In the genomic region with DNA sequence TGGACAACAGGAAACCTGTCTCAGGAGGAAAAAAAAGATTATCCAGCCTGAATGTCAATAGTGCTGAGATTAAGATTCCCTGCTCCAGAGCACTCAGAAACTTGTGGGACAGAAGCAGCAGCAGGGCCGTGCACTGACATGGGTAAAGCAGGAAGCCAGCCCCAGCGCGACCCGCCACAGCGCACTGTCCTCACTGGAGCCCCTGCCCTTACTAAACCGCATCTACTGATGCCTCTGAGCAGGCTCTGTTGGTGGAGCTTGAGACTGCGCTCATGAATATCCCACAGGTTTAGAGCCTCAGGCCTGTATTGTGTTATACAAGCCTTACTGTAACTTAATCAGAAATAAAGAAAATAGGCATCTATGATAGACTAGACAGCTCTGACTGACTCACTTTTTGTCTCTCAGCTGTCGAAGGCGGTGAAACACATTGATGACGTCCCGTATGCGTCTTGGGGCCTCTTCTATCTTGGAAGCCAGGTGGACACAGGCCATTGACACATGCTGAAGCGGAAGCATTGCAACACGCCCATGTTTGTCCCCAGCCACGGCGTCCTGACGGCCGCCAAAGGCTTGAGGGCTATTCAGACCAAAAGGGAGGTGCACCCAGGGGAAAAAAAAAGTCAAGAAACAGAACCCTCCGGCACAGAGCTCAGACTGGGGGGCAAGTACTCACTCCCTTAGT, we compare ENCODE assay signal across 8 cellular contexts. TPM values are rescaled to one million over a fixed set of nuclear protein-coding genes. Genes with fewer than 3 reads are reported as not detected.
A peak's percentile ranks its signal among the peaks of the same experiment; 100 is the strongest.
DNase-seq lines count a peak whose midpoint lies in the region; ATAC-seq and TF ChIP-seq lines count a peak whose summit lies in the region.

No MANE protein-coding gene starts in this region.

- H3K36me3 ChIP-seq in A673 (ENCODE audit: insufficient read depth, low read length, poor library complexity, severe bottlenecking) (peaks cover 68% of the 10 kb centered on the region), IMR-90 (ENCODE audit: control insufficient read depth, insufficient read depth, low read length) (peaks cover 55% of the 10 kb centered on the region), ascending aorta (peaks cover 51 to 68% of the 10 kb centered on the region in 2 donors), aorta (ENCODE audit: control insufficient read depth in 1 of 2, insufficient read depth in 2 of 2, low read length in 1 of 2) (peaks cover 0 to 4% of the 10 kb centered on the region in 2 donors)

- peak overlapping the region; percentile 31 for H4K91ac ChIP-seq in IMR-90 (ENCODE audit: insufficient read depth, low read depth, low read length)

- H2BK120ac ChIP-seq in IMR-90 (ENCODE audit: low read depth, low read length), result no peak overlapping the region

- peak overlapping the region; percentile 99 for H2AK9ac ChIP-seq in IMR-90 (replicated peaks; ENCODE audit: low read depth, low read length, poor library complexity)

- peak overlapping the region; percentile 9; the same call in 1 of the 2 replicates for H4K5ac ChIP-seq in IMR-90 (ENCODE audit: low read depth, low read length)

- CTCF ChIA-PET in A673 (lab: Charles Lee) (no interaction called here), IMR-90 (lab: Yijun Ruan, JAX) (interaction anchor here (1.0 kb wide), 1 partner anchor 22 kb away, joined by 4 read pairs; no protein-coding TSS in a partner anchor)

- peak overlapping the region; percentile 82 for H3K4ac ChIP-seq in IMR-90 (ENCODE audit: low read depth, low read length)

- DNase-seq in A673 (ENCODE audit: low spot score), result no peak
- DNase-seq in IMR-90, result peak; percentile 34
- DNase-seq in ascending aorta (ENCODE audit: low spot score in 2 of 2), result no peak
- no peak for DNase-seq in lower leg skin (ENCODE audit: low spot score in 2 of 2)
- no peak for DNase-seq in aorta
- DNase-seq in head of caudate nucleus, result no peak
- no peak for DNase-seq in GOT3 (lab: John Stamatoyannopoulos, UW)
- no peak for DNase-seq in UCSD-AML1 (lab: John Stamatoyannopoulos, UW; ENCODE audit: unreplicated experiment)

- no peak overlapping the region for H2BK5ac ChIP-seq in IMR-90 (ENCODE audit: low read depth, low read length, poor library complexity, severe bottlenecking)

- peak overlapping the region; percentile 91 for H2AK5ac ChIP-seq in IMR-90 (ENCODE audit: low read depth, low read length)

- peak overlapping the region; percentile 94 for H2AFZ ChIP-seq in IMR-90 (replicated peaks; ENCODE audit: low read length, poor library complexity)

- peak overlapping the region; percentile 96 for H3K9ac ChIP-seq in IMR-90 (ENCODE audit: low read depth, low read length)

- POLR2A ChIA-PET in A673 (lab: Charles Lee; ENCODE audit: low non-redundant PET), result no interaction called here
- POLR2A ChIA-PET in IMR-90 (lab: Charles Lee; ENCODE audit: unreplicated experiment), result no interaction called here

- intact Hi-C loops in A673 (cut with micrococcal nuclease; ENCODE audit: unreplicated experiment) (no loop called here), IMR-90 (cut with micrococcal nuclease) (loop anchor here (2.0 kb wide), 2 partner anchors 49 to 73 kb away; partner anchors contain the start of genes ATAD3B and DVL1), ascending aorta (cut with DNase I) (no loop called here), lower leg skin (cut with DNase I; ENCODE audit: low total_unique reads) (no loop called here), aorta (cut with DNase I) (no loop called here), head of caudate nucleus (cut with DNase I) (loop anchor here (10.0 kb wide), 1 partner anchor 47 kb away; the partner anchor contains the start of gene ATAD3C)

- peak overlapping the region; percentile 89 for H3K4me2 ChIP-seq in IMR-90 (ENCODE audit: low read depth, low read length)

- H3K23ac ChIP-seq in IMR-90 (ENCODE audit: low read depth, low read length), result peak overlapping the region; percentile 94

- ATAC-seq in IMR-90 (ENCODE audit: low read depth), result no peak
- no peak for ATAC-seq in aorta (ENCODE audit: low FRiP score)

- H3K27me3 ChIP-seq in A673 (replicated peaks; ENCODE audit: insufficient read depth, low read depth, low read length, poor library complexity) (no peaks in the 10 kb centered on the region), IMR-90 (ENCODE audit: control insufficient read depth, insufficient read depth, low read length) (no peaks in the 10 kb centered on the region), ascending aorta (no peaks in the 10 kb centered on the region), aorta (ENCODE audit: control insufficient read depth in 1 of 2, insufficient read depth in 2 of 2, low read length in 1 of 2) (no peaks in the 10 kb centered on the region)

- no peak overlapping the region for H3K18ac ChIP-seq in IMR-90 (ENCODE audit: low read depth, low read length)

- no peak for TF ChIP-seq RAD21 in IMR-90 (IDR thresholded peaks at IDR 0.05; ENCODE audit: low read length)

- in situ Hi-C loops in IMR-90 (cut with MboI; ENCODE audit: low sequenced_read_pairs), result no loop called here

- no peak for TF ChIP-seq POLR2A in IMR-90 (IDR thresholded peaks at IDR 0.05; ENCODE audit: low read depth, low read length)
- no peak for TF ChIP-seq POLR2A in lower leg skin (IDR thresholded peaks at IDR 0.05)

- H3K27ac ChIP-seq in A673 (ENCODE audit: low read depth, low read length, poor library complexity, severe bottlenecking), result peak overlapping the region; percentile 97
- H3K27ac ChIP-seq in IMR-90 (ENCODE audit: insufficient read depth, low read length), result peak overlapping the region; percentile 96
- H3K27ac ChIP-seq in ascending aorta, result peak overlapping the region in 1 of 2 donors; percentile 80
- no peak overlapping the region for H3K27ac ChIP-seq in aorta (ENCODE audit: low read depth in 1 of 2, low read length in 2 of 2)

- peaks cover 24 to 69% of the 10 kb centered on the region in 2 experiments for H3K79me1 ChIP-seq in IMR-90 (ENCODE audit: low read depth in 1 of 2, low read length in 2 of 2)

- peaks cover 11% of the 10 kb centered on the region for H3K9me1 ChIP-seq in IMR-90 (ENCODE audit: insufficient read depth, low read length)

- no peak overlapping the region for H2BK15ac ChIP-seq in IMR-90 (ENCODE audit: low read depth, low read length)

- H3K9me3 ChIP-seq in A673 (ENCODE audit: low read depth, low read length, poor library complexity, severe bottlenecking) (no peaks in the 10 kb centered on the region), IMR-90 (ENCODE audit: control insufficient read depth, insufficient read depth, low read length) (no peaks in the 10 kb centered on the region), ascending aorta (no peaks in the 10 kb centered on the region), aorta (ENCODE audit: control insufficient read depth, low read length) (no peaks in the 10 kb centered on the region)

- H3K4me3 ChIP-seq in A673 (ENCODE audit: low read depth, low read length, poor library complexity, severe bottlenecking) (peak overlapping the region; percentile 97), IMR-90 (ENCODE audit: insufficient read depth, low read depth, low read length) (peak overlapping the region; percentile 97), ascending aorta (peak overlapping the region; percentile 81 to 92), lower leg skin (ENCODE audit: low read depth, poor library complexity, severe bottlenecking) (peak overlapping the region; percentile 92), aorta (ENCODE audit: low read length in 2 of 2) (peak overlapping the region; percentile 85 to 87)

- no peak for TF ChIP-seq CTCF in A673 (conservative IDR thresholded peaks at IDR 0.05; ENCODE audit: low read depth, low read length)
- TF ChIP-seq CTCF in IMR-90 (conservative IDR thresholded peaks at IDR 0.05; ENCODE audit: low read depth, low read length), result no peak
- no peak for TF ChIP-seq CTCF in ascending aorta (IDR thresholded peaks at IDR 0.05)
- TF ChIP-seq CTCF in lower leg skin (IDR thresholded peaks at IDR 0.05), result no peak

- peak overlapping the region; percentile 63 to 79; a peak in 2 of 4 replicates for H4K8ac ChIP-seq in IMR-90 (ENCODE audit: low read depth in 2 of 2, low read length in 2 of 2)

- peaks cover 11% of the 10 kb centered on the region for H3K4me1 ChIP-seq in A673 (ENCODE audit: insufficient read depth, low read length, poor library complexity, severe bottlenecking)
- H3K4me1 ChIP-seq in IMR-90 (ENCODE audit: control insufficient read depth, insufficient read depth, low read length), result peaks cover 12% of the 10 kb centered on the region
- H3K4me1 ChIP-seq in ascending aorta, result peaks cover 10 to 24% of the 10 kb centered on the region in 2 donors
- no peaks in the 10 kb centered on the region for H3K4me1 ChIP-seq in aorta (ENCODE audit: control insufficient read depth in 1 of 2, insufficient read depth in 2 of 2, low read length in 2 of 2)

- H3K14ac ChIP-seq in IMR-90 (replicated peaks; ENCODE audit: low read depth, low read length), result peak overlapping the region; percentile 87

- H2BK20ac ChIP-seq in IMR-90 (ENCODE audit: low read depth, low read length), result no peak overlapping the region

- TSS peak; percentile 64 for BruUV-seq in A673 (replicated peaks; lab: Mats Ljungman, UMichigan)
- BruUV-seq in IMR-90 (replicated peaks; lab: Mats Ljungman, UMichigan), result no TSS peak

- WGBS in IMR-90 (ENCODE audit: extremely low coverage in 2 of 2, insufficient read length in 1 of 2), 2 experiments, result 58% methylated on average over 12 of the region's 19 CpGs; no CpG with 5 or more reads in 1 of the 2 experiments
- WGBS in lower leg skin, 2 donors, result 42 to 50% methylated on average over 19 of the region's 19 CpGs
- 55 to 56% methylated on average over 19 of the region's 19 CpGs for WGBS in aorta, 2 donors

- dilution Hi-C loops in IMR-90 (cut with HindIII; ENCODE audit: low sequenced_read_pairs, unreplicated experiment), result no loop called here

- peaks cover 41% of the 10 kb centered on the region; the same call in 1 of the 2 replicates for H4K20me1 ChIP-seq in IMR-90 (ENCODE audit: insufficient read depth, low read length)

- H3K56ac ChIP-seq in IMR-90 (ENCODE audit: extremely low read depth, insufficient read depth, low read length), result peak overlapping the region; percentile 91; the same call in 1 of the 2 replicates

RNA-seq across cellular contexts. Expression of gene CCNL2, which starts 1.2 kb away (rescaled TPM):
- total RNA-seq in A673 (2021), result 206 and 213 TPM in 2 replicates
- total RNA-seq in IMR-90 (2012; rRNA removed), result 53.9 and 61.1 TPM in 2 replicates
- polyA plus RNA-seq in IMR-90 (2012; rRNA removed), result 209 and 239 TPM in 2 replicates
- 37.1 and 43.3 TPM in 2 replicates for polyA plus RNA-seq in IMR-90 (2012; cell fraction: cytosol; rRNA removed)
- polyA plus RNA-seq in IMR-90 (2012; cell fraction: nucleus; rRNA removed; ENCODE audit: low replicate concordance), result 2,162 and 3,411 TPM in 2 replicates
- total RNA-seq in ascending aorta, result 150 TPM
- 100 to 1,000 TPM; 122 to 249 (median 142) TPM for total RNA-seq in lower leg skin
- 100 to 1,000 TPM; 153 to 246 TPM for total RNA-seq in aorta
- polyA plus RNA-seq in aorta, result 100 to 1,000 TPM in 1 of 2 donors, 10 to 100 TPM in 1; 34.6 to 409 TPM

RNA-seq across cellular contexts. Expression of gene MRPL20, which starts 9.1 kb away (rescaled TPM):
- total RNA-seq in A673 (2021), result 137 and 151 TPM in 2 replicates
- 141 and 149 TPM in 2 replicates for total RNA-seq in IMR-90 (2012; rRNA removed)
- 157 and 172 TPM in 2 replicates for polyA plus RNA-seq in IMR-90 (2012; rRNA removed)
- polyA plus RNA-seq in IMR-90 (2012; cell fraction: cytosol; rRNA removed), result 121 and 215 TPM in 2 replicates
- polyA plus RNA-seq in IMR-90 (2012; cell fraction: nucleus; rRNA removed; ENCODE audit: low replicate concordance), result 86.1 and 87.0 TPM in 2 replicates
- 63.4 TPM for total RNA-seq in ascending aorta
- 100 to 1,000 TPM in 3 of 4 donors, 10 to 100 TPM in 1; 83.4 to 122 (median 106) TPM for total RNA-seq in lower leg skin
- 10 to 100 TPM; 69.7 to 70.2 TPM for total RNA-seq in aorta
- polyA plus RNA-seq in aorta, result 100 to 1,000 TPM; 144 to 184 TPM

RNA-seq across cellular contexts. Expression of gene AURKAIP1, which starts 23.0 kb away (rescaled TPM):
- 172 and 176 TPM in 2 replicates for total RNA-seq in A673 (2021)
- total RNA-seq in IMR-90 (2012; rRNA removed), result 45.7 and 63.0 TPM in 2 replicates
- 107 and 129 TPM in 2 replicates for polyA plus RNA-seq in IMR-90 (2012; rRNA removed)
- polyA plus RNA-seq in IMR-90 (2012; cell fraction: cytosol; rRNA removed), result 140 and 151 TPM in 2 replicates
- 73.9 and 142 TPM in 2 replicates for polyA plus RNA-seq in IMR-90 (2012; cell fraction: nucleus; rRNA removed; ENCODE audit: low replicate concordance)
- total RNA-seq in ascending aorta, result 247 TPM
- 100 to 1,000 TPM in 3 of 4 donors, 10 to 100 TPM in 1; 97.3 to 140 (median 114) TPM for total RNA-seq in lower leg skin
- 10 to 100 TPM; 59.6 to 65.6 TPM for total RNA-seq in aorta
- polyA plus RNA-seq in aorta, result 100 to 1,000 TPM; 119 to 154 TPM

RNA-seq across cellular contexts. Expression of gene ANKRD65, which starts 23.1 kb away (rescaled TPM):
- not detected in 2 replicates for total RNA-seq in A673 (2021)
- under 0.01 TPM in 1 of 2 replicates, not detected in the other for total RNA-seq in IMR-90 (2012; rRNA removed)
- polyA plus RNA-seq in IMR-90 (2012; rRNA removed), result 0.09 and 0.11 TPM in 2 replicates
- 0.03 and 0.10 TPM in 2 replicates for polyA plus RNA-seq in IMR-90 (2012; cell fraction: cytosol; rRNA removed)
- 0.17 and 0.24 TPM in 2 replicates for polyA plus RNA-seq in IMR-90 (2012; cell fraction: nucleus; rRNA removed; ENCODE audit: low replicate concordance)
- total RNA-seq in ascending aorta, result 12.5 TPM
- total RNA-seq in lower leg skin, result 10 to 100 TPM in 1 of 4 donors, 1 to 10 TPM in 3; 3.1 to 10.9 (median 6.2) TPM
- 1 to 10 TPM; 1.5 to 6.9 TPM for total RNA-seq in aorta
- polyA plus RNA-seq in aorta, result under 1 TPM in 1 of 2 donors, not detected in 1; 0.13 TPM

RNA-seq across cellular contexts. Expression of gene VWA1, which starts 37.5 kb away (rescaled TPM):
- total RNA-seq in A673 (2021), result 0.92 and 2.7 TPM in 2 replicates
- total RNA-seq in IMR-90 (2012; rRNA removed), result 0.83 and 1.1 TPM in 2 replicates
- polyA plus RNA-seq in IMR-90 (2012; rRNA removed), result 6.1 and 9.2 TPM in 2 replicates
- 6.9 and 16.6 TPM in 2 replicates for polyA plus RNA-seq in IMR-90 (2012; cell fraction: cytosol; rRNA removed)
- 5.7 and 10.7 TPM in 2 replicates for polyA plus RNA-seq in IMR-90 (2012; cell fraction: nucleus; rRNA removed; ENCODE audit: low replicate concordance)
- total RNA-seq in ascending aorta, result 79.0 TPM
- 10 to 100 TPM; 26.5 to 36.4 (median 30.1) TPM for total RNA-seq in lower leg skin
- 10 to 100 TPM; 35.6 to 86.5 TPM for total RNA-seq in aorta
- 1 to 10 TPM in 1 of 2 donors, under 1 TPM in 1; 0.13 to 4.5 TPM for polyA plus RNA-seq in aorta

Comparison
In these comparisons a context has a peak if more than half of its experiments do, and no peak if none do; other contexts are left out.
1. H3K27ac ChIP-seq: peak in A673 (single experiment) and IMR-90 (single experiment); none in aorta (0 of 2).
2. intact Hi-C loops: an anchor here in IMR-90 (2.0 kb wide) and head of caudate nucleus (10.0 kb wide); none called in A673, ascending aorta, lower leg skin and aorta.
3. Peak in every context shown above with its lines, with median percentiles within 50 percentile points of each other: H3K4me3 ChIP-seq.